11 cellular contexts compared by ENCODE assay signal in genomic region chr13:67148219-67148583, GRCh38.
DNase-seq lines count a peak whose midpoint lies in the region; ATAC-seq and TF ChIP-seq lines count a peak whose summit lies in the region.
"Had no signal": no experiment of that assay in that cellular context is flagged by ENCODE, and none has a peak within 500 bp of the region (broad histone marks: within the 10 kb centered on the region; RNA-seq: fewer than 3 reads in every experiment).

No MANE protein-coding gene starts in this region.

- no peaks in the 10 kb centered on the region for H3K36me3 ChIP-seq in neuron (ENCODE audit: insufficient read depth, low read length)
- H3K36me3 ChIP-seq in effector memory CD4-positive, alpha-beta T cell (ENCODE audit: control insufficient read depth, insufficient read depth, low read length), result no peaks in the 10 kb centered on the region

- no peaks in the 10 kb centered on the region for H3K27me3 ChIP-seq in neuron (ENCODE audit: insufficient read depth, low read length)
- no peaks in the 10 kb centered on the region for H3K27me3 ChIP-seq in effector memory CD4-positive, alpha-beta T cell (replicated peaks; ENCODE audit: control insufficient read depth, insufficient read depth, low read length, poor library complexity, severe bottlenecking)

- CTCF ChIA-PET in RWPE1 (lab: Yijun Ruan, JAX), result no interaction called here

- H3K4me1 ChIP-seq in neuron (ENCODE audit: insufficient read depth, low read length), result peaks cover 51% of the 10 kb centered on the region
- no peaks in the 10 kb centered on the region for H3K4me1 ChIP-seq in effector memory CD4-positive, alpha-beta T cell (ENCODE audit: control insufficient read depth, insufficient read depth, low read length, poor library complexity, severe bottlenecking)

- no peaks in the 10 kb centered on the region for H3K9me3 ChIP-seq in neuron (ENCODE audit: low read length)
- no peaks in the 10 kb centered on the region for H3K9me3 ChIP-seq in effector memory CD4-positive, alpha-beta T cell (ENCODE audit: control insufficient read depth, low read length)

- no peak for TF ChIP-seq CTCF in RWPE1 (conservative IDR thresholded peaks at IDR 0.05; ENCODE audit: low read depth)

- H2AFZ ChIP-seq in neuron (ENCODE audit: low read depth, low read length), result peak overlapping the region; percentile 56

- H3K27ac ChIP-seq in RWPE1, result no peak overlapping the region
- no peak overlapping the region for H3K27ac ChIP-seq in effector memory CD4-positive, alpha-beta T cell (ENCODE audit: insufficient read depth, low read length, poor library complexity, severe bottlenecking)

- DNase-seq in COLO829 (ENCODE audit: low spot score) (peak; percentile 57), RWPE1 (ENCODE audit: low spot score) (peak; percentile 15), fibroblast of peridontal ligament (ENCODE audit: extremely low read depth) (peak; percentile 57), LoVo (ENCODE audit: low spot score) (no peak)
- no peak for DNase-seq in effector memory CD4-positive, alpha-beta T cell
- DNase-seq: activated CD4-positive, alpha-beta T cell treated with anti-CD3 and anti-CD28 coated beads, Interleukin-2, amount 50 U/mL, for 48 hours; CD4-positive, alpha-beta memory T cell; erythroblast had no signal

- POLR2A ChIA-PET in RWPE1 (lab: Yijun Ruan, JAX; ENCODE audit: low non-redundant PET), result no interaction called here

- H3K4me3 ChIP-seq in neuron (ENCODE audit: low read length), result peak overlapping the region; percentile 17
- H3K4me3 ChIP-seq in effector memory CD4-positive, alpha-beta T cell (ENCODE audit: insufficient read depth, low read depth, low read length, poor library complexity, severe bottlenecking), result no peak overlapping the region

- no peak for ATAC-seq in GM18520 (IDR thresholded peaks at IDR 0.05; ENCODE audit: unreplicated experiment)
- no peak for ATAC-seq in GM18502 (IDR thresholded peaks at IDR 0.05; ENCODE audit: poor library complexity, unreplicated experiment)

Comparison
In these comparisons a context has a peak if more than half of its experiments do, and no peak if none do; other contexts are left out.
1. DNase-seq: peak in COLO829 (single experiment), RWPE1 (single experiment) and fibroblast of peridontal ligament (single experiment); none in effector memory CD4-positive, alpha-beta T cell (0 of 3) and LoVo (single experiment).